In the genomic region with DNA sequence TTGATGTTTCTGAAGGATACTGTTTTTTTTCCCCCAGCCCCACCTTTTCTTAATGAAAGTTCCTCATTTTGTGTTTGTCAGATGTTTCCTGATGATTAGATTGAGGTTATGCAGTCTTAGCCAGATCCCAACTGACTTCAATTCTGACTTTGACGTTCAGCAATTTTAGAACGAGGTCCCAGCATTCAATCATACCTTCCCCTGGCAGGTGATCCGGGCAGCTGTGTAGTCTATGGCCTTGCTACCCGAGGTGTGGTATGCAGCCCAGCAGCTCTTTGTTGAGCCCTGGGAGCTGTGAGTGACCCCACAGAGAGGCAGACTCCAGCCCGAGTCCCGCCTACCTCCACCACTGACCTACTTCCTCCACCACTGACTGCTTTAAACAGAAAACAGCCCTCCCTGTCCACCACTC, we compare ENCODE assay signal across 1 cellular context.
TF ChIP-seq lines count a peak whose summit lies in the region.

No MANE protein-coding gene starts in this region.

TF ChIP-seq in SK-N-SH, 30 proteins besides CTCF, POLR2A, EP300 and RAD21 (continued from another document):
- TF ChIP-seq, protein P1, sequence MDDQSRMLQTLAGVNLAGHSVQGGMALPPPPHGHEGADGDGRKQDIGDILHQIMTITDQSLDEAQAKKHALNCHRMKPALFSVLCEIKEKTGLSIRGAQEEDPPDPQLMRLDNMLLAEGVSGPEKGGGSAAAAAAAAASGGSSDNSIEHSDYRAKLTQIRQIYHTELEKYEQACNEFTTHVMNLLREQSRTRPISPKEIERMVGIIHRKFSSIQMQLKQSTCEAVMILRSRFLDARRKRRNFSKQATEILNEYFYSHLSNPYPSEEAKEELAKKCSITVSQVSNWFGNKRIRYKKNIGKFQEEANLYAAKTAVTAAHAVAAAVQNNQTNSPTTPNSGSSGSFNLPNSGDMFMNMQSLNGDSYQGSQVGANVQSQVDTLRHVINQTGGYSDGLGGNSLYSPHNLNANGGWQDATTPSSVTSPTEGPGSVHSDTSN (IDR thresholded peaks at IDR 0.05) = no peak
- TF ChIP-seq USF2 (IDR thresholded peaks at IDR 0.05; ENCODE audit: borderline replicate concordance, low read depth, low read length) (no peak), CHD2 (IDR thresholded peaks at IDR 0.05; ENCODE audit: low read length, partially characterized antibody) (no peak), POLR2AphosphoS5 (IDR thresholded peaks at IDR 0.05; ENCODE audit: low read depth, low read length) (no peak), RFX5 (IDR thresholded peaks at IDR 0.05; ENCODE audit: low read length) (no peak)
